17 cellular contexts compared by ENCODE assay signal in the genomic region with DNA sequence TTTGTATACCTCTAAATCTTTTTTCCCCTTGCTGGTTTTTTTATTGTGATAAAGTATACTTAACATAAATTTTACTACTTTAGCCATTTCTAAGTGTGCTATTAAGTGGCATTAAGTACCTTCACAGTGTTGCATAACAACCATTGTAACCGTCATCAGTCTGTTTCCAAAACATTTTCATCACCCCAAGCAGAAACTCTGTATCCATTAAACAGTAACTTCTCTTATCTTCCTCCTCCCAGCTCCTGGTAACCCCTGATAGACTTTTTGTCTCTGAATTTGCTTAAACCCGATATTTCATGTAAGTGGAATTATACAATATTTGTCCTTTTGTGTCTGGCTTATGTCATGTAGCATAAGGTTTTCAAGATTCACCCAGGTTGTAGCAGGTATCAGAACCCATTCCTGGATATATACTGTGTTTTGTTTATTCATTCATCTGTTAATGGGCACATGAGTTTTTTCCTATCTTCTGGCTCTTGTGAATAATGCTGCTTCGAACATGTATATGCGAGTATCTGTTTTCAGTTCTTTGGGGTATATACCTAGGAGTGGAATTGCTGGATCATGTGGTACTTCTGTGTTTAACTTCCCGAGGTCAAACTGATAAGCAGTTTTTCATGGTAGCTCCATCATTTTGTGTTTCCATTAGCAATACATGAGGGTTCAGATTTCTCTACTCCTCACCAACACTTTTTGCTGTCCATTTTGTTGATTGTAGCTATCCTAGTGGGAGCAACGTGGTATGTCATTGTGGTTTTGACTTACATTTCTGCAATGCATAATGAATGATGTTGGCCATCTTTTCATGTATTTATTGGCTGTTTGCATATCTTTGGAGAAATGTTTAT.
A peak's percentile ranks its signal among the peaks of the same experiment; 100 is the strongest.
DNase-seq lines count a peak whose midpoint lies in the region; ATAC-seq and TF ChIP-seq lines count a peak whose summit lies in the region.
"Had no signal": no experiment of that assay in that cellular context is flagged by ENCODE, and none has a peak within 500 bp of the region (broad histone marks: within the 10 kb centered on the region; RNA-seq: fewer than 3 reads in every experiment).

No MANE protein-coding gene starts in this region.

- no peak for TF ChIP-seq CTCF in IMR-90 (conservative IDR thresholded peaks at IDR 0.05; ENCODE audit: low read depth, low read length)
- TF ChIP-seq CTCF in choroid plexus epithelial cell (conservative IDR thresholded peaks at IDR 0.05; ENCODE audit: low read depth, low read length), result no peak
- no peak for TF ChIP-seq CTCF in neutrophil (IDR thresholded peaks at IDR 0.05)

- H3K36me3 ChIP-seq in IMR-90 (ENCODE audit: control insufficient read depth, insufficient read depth, low read length) (no peaks in the 10 kb centered on the region), neutrophil (no peaks in the 10 kb centered on the region), H7 (replicated peaks; ENCODE audit: control insufficient read depth, insufficient read depth, low read length) (no peaks in the 10 kb centered on the region)
- H3K36me3 ChIP-seq: heart right ventricle had no signal

- no peak overlapping the region for H2BK120ac ChIP-seq in IMR-90 (ENCODE audit: low read depth, low read length)

- H3K9me3 ChIP-seq in IMR-90 (ENCODE audit: control insufficient read depth, insufficient read depth, low read length), result no peaks in the 10 kb centered on the region
- no peaks in the 10 kb centered on the region for H3K9me3 ChIP-seq in neutrophil
- H3K9me3 ChIP-seq: heart right ventricle had no signal

- no peak overlapping the region for H3K4me3 ChIP-seq in IMR-90 (ENCODE audit: insufficient read depth, low read depth, low read length)
- H3K4me3 ChIP-seq in choroid plexus epithelial cell (ENCODE audit: low read depth, low read length), result no peak overlapping the region
- H3K4me3 ChIP-seq in neutrophil (ENCODE audit: low read depth in 1 of 2, low read length in 1 of 2), result no peak overlapping the region
- no peak overlapping the region for H3K4me3 ChIP-seq in H7 (ENCODE audit: insufficient read depth, low read depth, low read length)
- H3K4me3 ChIP-seq: heart right ventricle had no signal

- peak overlapping the region in 1 of 2 experiments; percentile 47; a peak in 1 of 4 replicates for H4K8ac ChIP-seq in IMR-90 (ENCODE audit: low read depth in 2 of 2, low read length in 2 of 2)

- no peak overlapping the region for H2AK9ac ChIP-seq in IMR-90 (replicated peaks; ENCODE audit: low read depth, low read length, poor library complexity)

- no peak overlapping the region for H2AFZ ChIP-seq in IMR-90 (replicated peaks; ENCODE audit: low read length, poor library complexity)

- H4K5ac ChIP-seq in IMR-90 (ENCODE audit: low read depth, low read length), result no peak overlapping the region

- no peak overlapping the region; the same call in 1 of the 2 replicates for H3K18ac ChIP-seq in IMR-90 (ENCODE audit: low read depth, low read length)

- in situ Hi-C loops in IMR-90 (cut with MboI; ENCODE audit: low sequenced_read_pairs), result no loop called here

- peaks cover 29% of the 10 kb centered on the region for H3K9me1 ChIP-seq in IMR-90 (ENCODE audit: insufficient read depth, low read length)

- TF ChIP-seq RAD21 in IMR-90 (IDR thresholded peaks at IDR 0.05; ENCODE audit: low read length), result no peak

- no peak overlapping the region for H3K9ac ChIP-seq in IMR-90 (ENCODE audit: low read depth, low read length)

- CTCF ChIA-PET in IMR-90 (lab: Yijun Ruan, JAX), result interaction anchor here (1.6 kb wide), 1 partner anchor 9 kb away, joined by 4 read pairs; no protein-coding TSS in a partner anchor

- H3K4ac ChIP-seq in IMR-90 (ENCODE audit: low read depth, low read length), result no peak overlapping the region

- H3K4me2 ChIP-seq in IMR-90 (ENCODE audit: low read depth, low read length), result no peak overlapping the region

- dilution Hi-C loops in IMR-90 (cut with HindIII; ENCODE audit: low sequenced_read_pairs, unreplicated experiment), result no loop called here

- peak overlapping the region; percentile 48; the same call in 1 of the 2 replicates for H4K91ac ChIP-seq in IMR-90 (ENCODE audit: insufficient read depth, low read depth, low read length)

- H4K20me1 ChIP-seq in IMR-90 (ENCODE audit: insufficient read depth, low read length), result peaks cover 73% of the 10 kb centered on the region

- H2BK20ac ChIP-seq in IMR-90 (ENCODE audit: low read depth, low read length), result peak overlapping the region; percentile 35; the same call in 1 of the 2 replicates

- no peak overlapping the region for H3K27ac ChIP-seq in IMR-90 (ENCODE audit: insufficient read depth, low read length)
- H3K27ac ChIP-seq in neutrophil, result peak overlapping the region; percentile 43
- H3K27ac ChIP-seq: heart right ventricle had no signal

- POLR2A ChIA-PET in IMR-90 (lab: Charles Lee; ENCODE audit: unreplicated experiment), result no interaction called here

- H3K79me1 ChIP-seq in IMR-90 (ENCODE audit: low read depth in 1 of 2, low read length in 2 of 2), result peaks cover 36 to 88% of the 10 kb centered on the region in 2 experiments

- peak overlapping the region; percentile 60 for H2BK5ac ChIP-seq in IMR-90 (ENCODE audit: low read depth, low read length, poor library complexity, severe bottlenecking)

- H3K56ac ChIP-seq in IMR-90 (ENCODE audit: extremely low read depth, insufficient read depth, low read length), result no peak overlapping the region

- H2BK15ac ChIP-seq in IMR-90 (ENCODE audit: low read depth, low read length), result no peak overlapping the region

- DNase-seq in EH (ENCODE audit: low read depth), result peak; percentile 87
- DNase-seq in IMR-90, result peak; percentile 90
- peak; percentile 67 for DNase-seq in choroid plexus epithelial cell (ENCODE audit: low read depth)
- no peak for DNase-seq in T-helper 2 cell
- DNase-seq in posterior cingulate gyrus, result no peak
- DNase-seq in H7, result no peak
- DNase-seq: activated CD4-positive, alpha-beta T cell treated with anti-CD3 and anti-CD28 coated beads for 48 hours; activated naive CD8-positive, alpha-beta T cell treated with anti-CD3 and anti-CD28 coated beads for 36 hours; activated T-cell treated with anti-CD3 and anti-CD28 coated beads for 4 hours; caudate nucleus; GF-D8; heart right ventricle; NCI-H2107; NCI-H82 had no signal

- H3K4me1 ChIP-seq in IMR-90 (ENCODE audit: control insufficient read depth, insufficient read depth, low read length) (peaks cover 14% of the 10 kb centered on the region), neutrophil (ENCODE audit: control insufficient read depth in 1 of 2, insufficient read depth in 1 of 2, low read depth in 1 of 2, low read length in 1 of 2) (peaks cover 32 to 38% of the 10 kb centered on the region in 2 experiments)

- ATAC-seq in IMR-90 (ENCODE audit: low read depth) (peak; percentile 87), HG03354 (IDR thresholded peaks at IDR 0.05; ENCODE audit: poor library complexity, severe bottlenecking, unreplicated experiment) (no peak)
- ATAC-seq: heart right ventricle, Right ventricle myocardium inferior had no signal

- WGBS in IMR-90 (ENCODE audit: extremely low coverage in 2 of 2, insufficient read length in 1 of 2), 2 experiments, result 80% methylated on average over 1 of the region's 6 CpGs; no CpG with 5 or more reads in 1 of the 2 experiments

- H3K27me3 ChIP-seq in IMR-90 (ENCODE audit: control insufficient read depth, insufficient read depth, low read length), result no peaks in the 10 kb centered on the region
- no peaks in the 10 kb centered on the region for H3K27me3 ChIP-seq in neutrophil
- no peaks in the 10 kb centered on the region for H3K27me3 ChIP-seq in H7 (ENCODE audit: control insufficient read depth, insufficient read depth, low read length)
- H3K27me3 ChIP-seq: heart right ventricle had no signal

- no peak for TF ChIP-seq POLR2A in IMR-90 (IDR thresholded peaks at IDR 0.05; ENCODE audit: low read depth, low read length)

- H2AK5ac ChIP-seq in IMR-90 (ENCODE audit: low read depth, low read length), result no peak overlapping the region

- intact Hi-C loops in IMR-90 (cut with micrococcal nuclease) (no loop called here), posterior cingulate gyrus (cut with DNase I) (no loop called here)

- H3K14ac ChIP-seq in IMR-90 (replicated peaks; ENCODE audit: low read depth, low read length), result no peak overlapping the region

- H3K23ac ChIP-seq in IMR-90 (ENCODE audit: low read depth, low read length), result no peak overlapping the region

- no TSS peak for BruUV-seq in IMR-90 (replicated peaks; lab: Mats Ljungman, UMichigan)

TF ChIP-seq in IMR-90, 13 proteins besides CTCF, POLR2A, EP300 and RAD21 (continues in another document):
- peak; percentile 7; the same call in 1 of the 2 replicates for TF ChIP-seq MAFK (IDR thresholded peaks at IDR 0.05; ENCODE audit: low read depth, low read length)
- no peak for TF ChIP-seq MXI1 (IDR thresholded peaks at IDR 0.05; ENCODE audit: borderline replicate concordance, low read depth, low read length)
- TF ChIP-seq MAZ (IDR thresholded peaks at IDR 0.05; ENCODE audit: borderline replicate concordance, low read depth, low read length), result no peak
- TF ChIP-seq FOS (IDR thresholded peaks at IDR 0.05; ENCODE audit: low read depth, low read length), result no peak
- TF ChIP-seq USF2 (IDR thresholded peaks at IDR 0.05; ENCODE audit: low read depth, low read length), result 0 out of 2 replicates have a peak, but pooled peaks have one; percentile 15
- TF ChIP-seq CEBPB (IDR thresholded peaks at IDR 0.05; ENCODE audit: low read depth, low read length), result 0 out of 2 replicates have a peak, but pooled peaks have one; percentile 24
- no peak for TF ChIP-seq NFE2L2 (IDR thresholded peaks at IDR 0.05; ENCODE audit: low read depth, low read length)
- TF ChIP-seq SMC3 (IDR thresholded peaks at IDR 0.05; ENCODE audit: low read depth, low read length), result no peak
- TF ChIP-seq BHLHE40 (IDR thresholded peaks at IDR 0.05; ENCODE audit: low read depth, low read length), result no peak
- TF ChIP-seq ELK1 (IDR thresholded peaks at IDR 0.05; ENCODE audit: borderline replicate concordance, low read depth, low read length), result no peak
- TF ChIP-seq RCOR1 (IDR thresholded peaks at IDR 0.05; ENCODE audit: insufficient replicate concordance, low read length), result peak; percentile 5

Comparison
In these comparisons a context has a peak if more than half of its experiments do, and no peak if none do; other contexts are left out.
1. DNase-seq: peak in EH (single experiment), IMR-90 (single experiment) and choroid plexus epithelial cell (single experiment); none in T-helper 2 cell (0 of 5), posterior cingulate gyrus (0 of 10) and H7 (single experiment).